10 cellular contexts compared by ENCODE assay signal in genomic region chr11:117094776-117095175, GRCh38. TPM values are rescaled to one million over a fixed set of nuclear protein-coding genes. Genes with fewer than 3 reads are reported as not detected.
DNase-seq lines count a peak whose midpoint lies in the region; ATAC-seq and TF ChIP-seq lines count a peak whose summit lies in the region.
"Had no signal": no experiment of that assay in that cellular context is flagged by ENCODE, and none has a peak within 500 bp of the region (broad histone marks: within the 10 kb centered on the region; RNA-seq: fewer than 3 reads in every experiment).

No MANE protein-coding gene starts in this region.

- peaks cover 33% of the 10 kb centered on the region for H3K4me1 Mint-ChIP-seq in GM23338

- H3K79me1 ChIP-seq in mesendoderm (ENCODE audit: low read length) = peaks cover 18% of the 10 kb centered on the region

- H2AFZ ChIP-seq in GM23338 = no peak overlapping the region

- TF ChIP-seq CTCF in GM23338 (conservative IDR thresholded peaks at IDR 0.05; ENCODE audit: low read depth in 2 of 2) = no peak

- WGBS in mesendoderm (ENCODE audit: extremely low coverage, insufficient coverage, low lambda C conversion rate) = no CpG with 5 or more reads among the region's 4 CpGs

- H3K4me1 ChIP-seq in GM23338 (ENCODE audit: insufficient read depth) = peaks cover 23% of the 10 kb centered on the region
- H3K4me1 ChIP-seq in mesendoderm (ENCODE audit: control insufficient read depth, low read depth, low read length) = peaks cover 12% of the 10 kb centered on the region

- ATAC-seq in GM23338 = no peak

- H4K8ac ChIP-seq in mesendoderm (ENCODE audit: low read depth, low read length) = no peak overlapping the region

- H3K9ac ChIP-seq in mesendoderm (ENCODE audit: low read length) = no peak overlapping the region

- peaks cover 12% of the 10 kb centered on the region for H3K27me3 Mint-ChIP-seq in GM23338 (ENCODE audit: insufficient read depth, low read depth, poor library complexity)

- peak overlapping the region; percentile 7 for H3K4ac ChIP-seq in mesendoderm (ENCODE audit: low read depth, low read length)

- H3K27me3 ChIP-seq in GM23338 (ENCODE audit: insufficient read depth) = no peaks in the 10 kb centered on the region
- no peaks in the 10 kb centered on the region for H3K27me3 ChIP-seq in mesendoderm (ENCODE audit: insufficient read depth, low read length, poor library complexity)

- H3K9me2 ChIP-seq in GM23338 (ENCODE audit: insufficient read depth) = no peaks in the 10 kb centered on the region

- H3K4me2 ChIP-seq in GM23338 (no peak overlapping the region), mesendoderm (ENCODE audit: low read length) (no peak overlapping the region)

- no peak overlapping the region for H2BK15ac ChIP-seq in mesendoderm (replicated peaks; ENCODE audit: low read depth)

- DNase-seq in AG08395 (ENCODE audit: low spot score) = peak; percentile 63
- DNase-seq in GM23338 (ENCODE audit: low spot score) = peak; percentile 34
- peak; percentile 21 for DNase-seq in central memory CD4-positive, alpha-beta T cell
- peak; percentile 80 for DNase-seq in mesendoderm
- no peak for DNase-seq in NCI-H1436 treated with DMSO at 0.1 percent for 48 hours (lab: John Stamatoyannopoulos, UW)
- no peak for DNase-seq in NCI-H69 (lab: John Stamatoyannopoulos, UW)
- DNase-seq in middle frontal gyrus (ENCODE audit: extremely low spot score, low spot score) = no peak
- no peak for DNase-seq in HPDE6-E6E7 (ENCODE audit: extremely low spot score)
- DNase-seq: activated CD8-positive, alpha-beta memory T cell treated with anti-CD3 and anti-CD28 coated beads for 24 hours; GF-D8 had no signal

- H3K9me3 Mint-ChIP-seq in GM23338 = no peaks in the 10 kb centered on the region; the same call in 1 of the 3 replicates

- H4K5ac ChIP-seq in mesendoderm (ENCODE audit: low read length) = no peak overlapping the region

- H4K20me1 ChIP-seq in GM23338 (replicated peaks; ENCODE audit: insufficient read depth) = peaks cover 34% of the 10 kb centered on the region

- peaks cover 80% of the 10 kb centered on the region for H3K79me2 ChIP-seq in GM23338 (replicated peaks; ENCODE audit: insufficient read depth)
- H3K79me2 ChIP-seq in mesendoderm (ENCODE audit: control insufficient read depth, insufficient read depth, low read length) = peaks cover 58% of the 10 kb centered on the region

- no peaks in the 10 kb centered on the region for H3F3A ChIP-seq in GM23338 (replicated peaks; ENCODE audit: low read depth)

- H3K27ac ChIP-seq in GM23338 (ENCODE audit: low read depth) (no peak overlapping the region), mesendoderm (ENCODE audit: low read depth, low read length) (no peak overlapping the region)

- no peak overlapping the region for H3K27ac Mint-ChIP-seq in GM23338

- H3K4me3 ChIP-seq in GM23338 (no peak overlapping the region), mesendoderm (ENCODE audit: low read length) (no peak overlapping the region)

- no peak overlapping the region for H3K4me3 Mint-ChIP-seq in GM23338

- no peak overlapping the region for H3K18ac ChIP-seq in mesendoderm (ENCODE audit: low read length)

- H3K36me3 ChIP-seq in GM23338 (ENCODE audit: insufficient read depth) (no peaks in the 10 kb centered on the region), mesendoderm (ENCODE audit: control insufficient read depth, insufficient read depth, low read length) (no peaks in the 10 kb centered on the region)

- H2AK5ac ChIP-seq in mesendoderm (ENCODE audit: low read length) = no peak overlapping the region

- no peak overlapping the region for H2BK120ac ChIP-seq in mesendoderm (ENCODE audit: low read depth, low read length)

- H3K56ac ChIP-seq in mesendoderm (ENCODE audit: low read length) = no peak overlapping the region

- H3K23ac ChIP-seq in mesendoderm (ENCODE audit: low read length) = no peak overlapping the region

- no peak overlapping the region for H2BK5ac ChIP-seq in mesendoderm (ENCODE audit: low read length)

- H3K36me3 Mint-ChIP-seq in GM23338 (ENCODE audit: low read depth) = peaks cover 15% of the 10 kb centered on the region

TF ChIP-seq in GM23338, 12 proteins besides CTCF, POLR2A, EP300 and RAD21 (continues in another document):
- no peak for TF ChIP-seq EZH2phosphoT487 (IDR thresholded peaks at IDR 0.05; ENCODE audit: unreplicated experiment)
- TF ChIP-seq NANOG (IDR thresholded peaks at IDR 0.05; ENCODE audit: borderline replicate concordance) = no peak
- TF ChIP-seq REST (IDR thresholded peaks at IDR 0.05; ENCODE audit: unreplicated experiment) = no peak
- no peak for TF ChIP-seq STAT1 (IDR thresholded peaks at IDR 0.05; ENCODE audit: unreplicated experiment)
- no peak for TF ChIP-seq ZNF114 (CRISPR knock-in tag; IDR thresholded peaks at IDR 0.05)
- no peak for TF ChIP-seq ZNF331 (CRISPR knock-in tag; IDR thresholded peaks at IDR 0.05; ENCODE audit: low read depth)

RNA-seq across cellular contexts. Expression of gene SIK3, which starts 3.5 kb away (rescaled TPM):
- 27.8 and 33.9 TPM in 2 replicates for total RNA-seq in GM23338 (2014; rRNA removed; shearing (Covaris generic))
- polyA plus RNA-seq in GM23338 (2016; fragmentation: Nextera tagmentation; extraction: Ambion mirVana) = 6.1 and 7.3 TPM in 2 replicates
- 11.6 TPM for polyA plus RNA-seq in mesendoderm (2013, experiment 1 of 2)
- 11.2 TPM for polyA plus RNA-seq in mesendoderm (2013, experiment 2 of 2)

RNA-seq across cellular contexts. Expression of gene PAFAH1B2, which starts 49.3 kb away (rescaled TPM):
- total RNA-seq in GM23338 (2014; rRNA removed; shearing (Covaris generic)) = 143 and 148 TPM in 2 replicates
- polyA plus RNA-seq in GM23338 (2016; fragmentation: Nextera tagmentation; extraction: Ambion mirVana) = 74.1 and 87.5 TPM in 2 replicates
- polyA plus RNA-seq in mesendoderm (2013, experiment 1 of 2) = 76.1 TPM
- 73.8 TPM for polyA plus RNA-seq in mesendoderm (2013, experiment 2 of 2)

Comparison
In these comparisons a context has a peak if more than half of its experiments do, and no peak if none do; other contexts are left out.
1. DNase-seq: peak in AG08395 (single experiment), GM23338 (single experiment), central memory CD4-positive, alpha-beta T cell (single experiment) and mesendoderm (single experiment); none in NCI-H1436 treated with DMSO at 0.1 percent for 48 hours (single experiment), NCI-H69 (single experiment), middle frontal gyrus (single experiment) and HPDE6-E6E7 (single experiment).